ENCODE assay signal across 8 cellular contexts in the genomic region with DNA sequence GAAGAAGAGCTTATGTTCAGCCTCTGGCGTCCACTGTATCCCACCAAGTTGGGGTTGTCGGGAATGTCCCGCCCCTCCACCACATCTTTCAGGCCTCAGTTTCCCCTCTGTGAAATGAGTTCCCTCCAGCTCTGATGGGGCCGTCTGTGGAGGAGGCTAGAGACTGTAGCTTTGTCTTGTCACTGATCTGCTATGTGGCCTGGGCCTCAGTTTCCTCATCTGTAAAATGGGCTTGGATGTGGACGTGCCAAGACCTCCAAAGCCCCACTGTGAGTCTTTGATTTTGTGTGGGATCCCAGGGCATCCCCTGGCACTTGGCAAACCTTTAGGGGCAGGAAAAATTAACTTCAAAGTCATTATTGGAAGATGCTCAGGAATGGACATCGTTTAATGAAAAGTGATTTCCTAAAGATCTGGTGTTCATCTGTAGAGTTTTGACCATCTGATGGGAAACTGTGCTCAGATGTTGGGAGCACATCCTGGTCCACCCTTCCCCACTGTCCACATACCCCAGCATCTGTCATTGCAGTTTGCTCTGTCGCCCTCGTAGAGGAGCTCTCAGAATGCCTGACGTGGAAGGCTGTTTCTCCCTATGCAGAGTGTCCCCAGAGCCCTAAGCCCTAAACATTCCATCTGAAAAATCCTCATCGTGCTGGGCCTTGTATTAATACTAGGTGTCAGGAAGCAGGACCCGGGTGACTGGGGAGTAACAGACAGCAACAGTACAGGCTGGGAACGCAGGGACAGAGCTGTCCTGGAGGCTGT. TPM values are rescaled to one million over a fixed set of nuclear protein-coding genes. Genes with fewer than 3 reads are reported as not detected.
A peak's percentile ranks its signal among the peaks of the same experiment; 100 is the strongest.
DNase-seq lines count a peak whose midpoint lies in the region; ATAC-seq and TF ChIP-seq lines count a peak whose summit lies in the region.

No MANE protein-coding gene starts in this region.

- H3K4me1 ChIP-seq in right atrium auricular region (peaks cover 0 to 97% of the 10 kb centered on the region in 2 donors), mucosa of stomach (ENCODE audit: control insufficient read depth, insufficient read depth, low read length) (peaks cover 78% of the 10 kb centered on the region), vagina (peaks cover 72% of the 10 kb centered on the region)

- TF ChIP-seq CTCF in right atrium auricular region (IDR thresholded peaks at IDR 0.05) (no peak), vagina (IDR thresholded peaks at IDR 0.05) (no peak)

- H3K9me3 ChIP-seq in right atrium auricular region (no peaks in the 10 kb centered on the region), mucosa of stomach (ENCODE audit: control insufficient read depth, low read length) (no peaks in the 10 kb centered on the region), vagina (no peaks in the 10 kb centered on the region)

- TF ChIP-seq POLR2A in vagina (IDR thresholded peaks at IDR 0.05) = no peak

- H3K27me3 ChIP-seq in right atrium auricular region (no peaks in the 10 kb centered on the region), mucosa of stomach (ENCODE audit: control insufficient read depth, insufficient read depth, low read length) (no peaks in the 10 kb centered on the region), vagina (no peaks in the 10 kb centered on the region)

- intact Hi-C loops in left cardiac atrium (cut with DNase I) = no loop called here
- intact Hi-C loops in vagina (cut with DNase I) = no loop called here

- H3K4me3 ChIP-seq in right atrium auricular region (no peak overlapping the region), mucosa of stomach (ENCODE audit: low read length) (peak overlapping the region; percentile 14), vagina (no peak overlapping the region)

- no peaks in the 10 kb centered on the region for H3K36me3 ChIP-seq in right atrium auricular region
- no peaks in the 10 kb centered on the region for H3K36me3 ChIP-seq in mucosa of stomach (ENCODE audit: control insufficient read depth, insufficient read depth, low read length)
- H3K36me3 ChIP-seq in vagina = no peaks in the 10 kb centered on the region

- H3K27ac ChIP-seq in right atrium auricular region (peak overlapping the region; percentile 71 to 85), adipose tissue (ENCODE audit: low read depth, low read length) (peak overlapping the region; percentile 40), vagina (peak overlapping the region; percentile 49)

- 71 to 82% (median 74%) methylated on average over 12 of the region's 12 CpGs for WGBS in adipose tissue, 3 donors

- H3K9ac ChIP-seq in mucosa of stomach (ENCODE audit: low read length) = peak overlapping the region; percentile 29

- ATAC-seq in left cardiac atrium (no peak), GM18502 (IDR thresholded peaks at IDR 0.05; ENCODE audit: poor library complexity, unreplicated experiment) (no peak), HG02678 (IDR thresholded peaks at IDR 0.05; ENCODE audit: unreplicated experiment) (no peak), GM21515 (IDR thresholded peaks at IDR 0.05; ENCODE audit: unreplicated experiment) (no peak)

- DNase-seq in right atrium auricular region (ENCODE audit: low spot score) = no peak
- DNase-seq in left cardiac atrium = no peak
- no peak for DNase-seq in vagina (ENCODE audit: extremely low spot score in 2 of 2)

RNA-seq across cellular contexts. Expression of a gene that starts 28.5 kb away (rescaled TPM):
- total RNA-seq in right atrium auricular region = 10 to 100 TPM; 81.5 to 85.9 TPM
- total RNA-seq in left cardiac atrium = 100 to 1,000 TPM in 1 of 2 donors, 10 to 100 TPM in 1; 24.4 to 180 TPM
- polyA plus RNA-seq in adipose tissue = 10 to 100 TPM in 1 of 3 donors, 1 to 10 TPM in 2; 1.5 to 11.7 (median 3.8) TPM
- total RNA-seq in vagina = 30.7 TPM
